Comparison of ENCODE assay signal across 12 cellular contexts in genomic region chr22:41825376-41825775, GRCh38. TPM values are rescaled to one million over a fixed set of nuclear protein-coding genes. Genes with fewer than 3 reads are reported as not detected.
DNase-seq lines count a peak whose midpoint lies in the region; ATAC-seq and TF ChIP-seq lines count a peak whose summit lies in the region.
"Had no signal": no experiment of that assay in that cellular context is flagged by ENCODE, and none has a peak within 500 bp of the region (broad histone marks: within the 10 kb centered on the region; RNA-seq: fewer than 3 reads in every experiment).

No MANE protein-coding gene starts in this region.

- no peak overlapping the region for H3K4me2 ChIP-seq in DND-41 (ENCODE audit: insufficient read depth, low read length)

- no peak overlapping the region for H2AFZ ChIP-seq in DND-41 (ENCODE audit: low read depth, low read length)

- TF ChIP-seq CTCF in DND-41 (IDR thresholded peaks at IDR 0.05; ENCODE audit: borderline replicate concordance, extremely low read depth, low read length, poor library complexity, severe bottlenecking) (no peak), WTC11 (IDR thresholded peaks at IDR 0.05) (no peak), fibroblast of the aortic adventitia (IDR thresholded peaks at IDR 0.05; ENCODE audit: insufficient read depth, low read length) (no peak), psoas muscle (IDR thresholded peaks at IDR 0.05) (no peak)

- no peaks in the 10 kb centered on the region for H3K9me3 Mint-ChIP-seq in WTC11

- H3K36me3 Mint-ChIP-seq in WTC11 = peaks cover 4% of the 10 kb centered on the region

- no peaks in the 10 kb centered on the region for H3K4me1 ChIP-seq in DND-41 (ENCODE audit: insufficient read depth, low read length)
- peaks cover 28% of the 10 kb centered on the region for H3K4me1 ChIP-seq in psoas muscle

- POLR2A ChIA-PET in WTC11 (lab: Charles Lee) = interaction anchor here (1.6 kb wide), 1 partner anchor 25 kb away, joined by 7 read pairs; the partner anchor contains the start of gene CCDC134

- DNase-seq in DND-41 (no peak), WTC11 (ENCODE audit: low spot score) (no peak), fibroblast of the aortic adventitia (ENCODE audit: low read depth) (peak; percentile 39), psoas muscle (no peak), DMS 273 (lab: John Stamatoyannopoulos, UW; ENCODE audit: unreplicated experiment) (no peak), hepatic stellate cell (ENCODE audit: low spot score) (no peak), NCI-H146 treated with DMSO at 0.1 percent for 48 hours (lab: John Stamatoyannopoulos, UW; ENCODE audit: unreplicated experiment) (no peak)
- DNase-seq: activated T-cell treated with anti-CD3 and anti-CD28 coated beads for 4 hours, colonic mucosa, NCI-H2171, PC-3 had no signal

- H3K9me3 ChIP-seq in DND-41 (ENCODE audit: insufficient read depth, low read length, severe bottlenecking) (no peaks in the 10 kb centered on the region), psoas muscle (no peaks in the 10 kb centered on the region)
- H3K9me3 ChIP-seq: colonic mucosa had no signal

- H3K4me1 Mint-ChIP-seq in WTC11 = peaks cover 40% of the 10 kb centered on the region

- H3K27ac ChIP-seq in DND-41 (ENCODE audit: low read length) = peak overlapping the region; percentile 23; the same call in 1 of the 2 replicates
- H3K27ac ChIP-seq in psoas muscle = peak overlapping the region; percentile 74
- H3K27ac ChIP-seq: colonic mucosa had no signal

- CTCF ChIA-PET in WTC11 (lab: Charles Lee) = interaction anchor here (1.1 to 3.1 kb wide), 2 partner anchors 25 to 79 kb away, joined by 3 to 13 read pairs; partner anchors contain the start of gene CCDC134

- H3K4me3 ChIP-seq in DND-41 (ENCODE audit: low read depth in 1 of 2, low read length in 2 of 2) (no peak overlapping the region), fibroblast of the aortic adventitia (ENCODE audit: low read depth, low read length) (no peak overlapping the region), psoas muscle (no peak overlapping the region)
- H3K4me3 ChIP-seq: colonic mucosa, lung had no signal

- H3K36me3 ChIP-seq in DND-41 (ENCODE audit: insufficient read depth, low read length) (peaks cover 37% of the 10 kb centered on the region), psoas muscle (ENCODE audit: insufficient read depth in 1 of 2, low read depth in 1 of 2) (peaks cover 0 to 7% of the 10 kb centered on the region in 2 donors)
- H3K36me3 ChIP-seq: colonic mucosa had no signal

- H3K27me3 Mint-ChIP-seq in WTC11 (ENCODE audit: low read depth) = no peaks in the 10 kb centered on the region; the same call in 1 of the 2 replicates

- intact Hi-C loops in psoas muscle (cut with DNase I) = no loop called here

- H4K20me1 ChIP-seq in DND-41 (ENCODE audit: insufficient read depth, low read length) = 0 out of 2 replicates have a peak, but pooled peaks cover 5% of the 10 kb centered on the region

- ATAC-seq in DND-41 (ENCODE audit: insufficient read depth, low read depth) (no peak), WTC11 (no peak), psoas muscle (no peak)
- ATAC-seq: PC-3 had no signal

- H3K9ac ChIP-seq in DND-41 (ENCODE audit: low read depth, low read length) = no peak overlapping the region

- H3K27ac Mint-ChIP-seq in WTC11 = peak overlapping the region; percentile 40; the same call in 1 of the 2 replicates

- H3K27me3 ChIP-seq in DND-41 (ENCODE audit: insufficient read depth, low read length, poor library complexity) (no peaks in the 10 kb centered on the region), psoas muscle (ENCODE audit: insufficient read depth in 3 of 3, low read length in 2 of 3) (no peaks in the 10 kb centered on the region)
- H3K27me3 ChIP-seq: colonic mucosa had no signal

- no peaks in the 10 kb centered on the region for H3K79me2 ChIP-seq in DND-41 (ENCODE audit: insufficient read depth, low read length)

- WGBS in psoas muscle, 3 donors = 63 to 66% (median 64%) methylated on average over 7 of the region's 7 CpGs

- no peak overlapping the region for H3K4me3 Mint-ChIP-seq in WTC11

TF ChIP-seq in WTC11, 78 proteins besides CTCF, POLR2A, EP300 and RAD21:
- TF ChIP-seq JUN (CRISPR knock-in tag; IDR thresholded peaks at IDR 0.05) (no peak), EMX1 (CRISPR knock-in tag; IDR thresholded peaks at IDR 0.05) (no peak), ESRRA (CRISPR knock-in tag; IDR thresholded peaks at IDR 0.05; ENCODE audit: borderline replicate concordance) (no peak), ETV6 (CRISPR knock-in tag; IDR thresholded peaks at IDR 0.05) (no peak), NR2C2 (CRISPR knock-in tag; IDR thresholded peaks at IDR 0.05) (no peak), IRF1 (CRISPR knock-in tag; IDR thresholded peaks at IDR 0.05) (no peak), IRF2 (CRISPR knock-in tag; IDR thresholded peaks at IDR 0.05; ENCODE audit: borderline replicate concordance, low read depth) (no peak), ZMAT4 (CRISPR knock-in tag; IDR thresholded peaks at IDR 0.05) (no peak), ZNF232 (CRISPR knock-in tag; IDR thresholded peaks at IDR 0.05) (no peak)
- TF ChIP-seq, protein P1, sequence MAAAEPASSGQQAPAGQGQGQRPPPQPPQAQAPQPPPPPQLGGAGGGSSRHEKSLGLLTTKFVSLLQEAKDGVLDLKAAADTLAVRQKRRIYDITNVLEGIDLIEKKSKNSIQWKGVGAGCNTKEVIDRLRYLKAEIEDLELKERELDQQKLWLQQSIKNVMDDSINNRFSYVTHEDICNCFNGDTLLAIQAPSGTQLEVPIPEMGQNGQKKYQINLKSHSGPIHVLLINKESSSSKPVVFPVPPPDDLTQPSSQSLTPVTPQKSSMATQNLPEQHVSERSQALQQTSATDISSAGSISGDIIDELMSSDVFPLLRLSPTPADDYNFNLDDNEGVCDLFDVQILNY (CRISPR knock-in tag; IDR thresholded peaks at IDR 0.05) = no peak

RNA-seq across cellular contexts. Expression of gene SREBF2, which starts 7.5 kb away (rescaled TPM):
- total RNA-seq in WTC11 (2021) (151 to 173 TPM (median 171 TPM) in 3 replicates), fibroblast of the aortic adventitia (ENCODE audit: low replicate concordance) (52.8 and 112 TPM in 2 replicates), psoas muscle (10 to 100 TPM; 36.3 to 47.0 (median 43.6) TPM)
- polyA plus RNA-seq in psoas muscle = 10 to 100 TPM; 21.0 to 24.1 (median 23.8) TPM

RNA-seq across cellular contexts. Expression of gene CCDC134, which starts 24.9 kb away (rescaled TPM):
- 19.0 to 21.3 TPM (median 19.2 TPM) in 3 replicates for total RNA-seq in WTC11 (2021)
- total RNA-seq in fibroblast of the aortic adventitia (ENCODE audit: low replicate concordance) = 5.7 and 8.1 TPM in 2 replicates
- total RNA-seq in psoas muscle = 1 to 10 TPM; 2.8 to 7.7 (median 5.5) TPM
- 1 to 10 TPM; 2.2 to 7.8 (median 3.9) TPM for polyA plus RNA-seq in psoas muscle
